Comparison of ENCODE assay signal across 8 cellular contexts in the genomic region with DNA sequence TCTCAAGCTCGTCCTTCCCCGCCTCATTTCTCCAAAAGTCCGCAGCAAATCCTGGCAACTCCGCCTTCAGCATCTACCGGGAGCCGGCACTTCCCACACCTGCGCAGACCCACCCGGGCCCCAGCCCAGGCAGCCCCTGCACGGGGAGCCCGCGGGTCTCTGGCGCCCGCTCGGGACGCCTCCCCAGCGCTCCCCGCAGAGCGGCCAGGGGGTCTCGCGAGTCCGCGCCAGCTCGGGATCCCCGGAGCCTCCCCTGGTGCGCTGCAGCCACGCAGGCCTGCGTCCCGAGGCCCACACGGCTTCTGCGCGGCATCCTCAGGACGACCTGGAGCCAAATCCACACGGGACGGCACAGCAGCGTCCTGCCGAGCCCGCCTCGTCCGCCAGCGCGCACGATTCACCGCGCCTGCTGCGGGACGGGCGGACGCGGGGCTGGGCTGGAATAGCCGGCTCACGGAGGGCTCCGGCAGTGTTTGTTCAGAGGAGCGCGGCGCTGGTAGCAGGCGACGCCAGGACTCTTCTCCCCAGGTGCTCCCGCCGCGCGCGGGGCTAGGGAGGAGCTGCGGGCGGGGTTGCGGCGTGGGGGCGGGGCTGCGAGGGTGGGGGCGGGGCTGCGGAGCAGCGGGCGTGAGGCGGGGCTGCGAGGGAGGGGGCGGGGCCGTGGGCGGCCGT. TPM values are rescaled to one million over a fixed set of nuclear protein-coding genes. Genes with fewer than 3 reads are reported as not detected.
A peak's percentile ranks its signal among the peaks of the same experiment; 100 is the strongest.
DNase-seq lines count a peak whose midpoint lies in the region; ATAC-seq and TF ChIP-seq lines count a peak whose summit lies in the region.

No MANE protein-coding gene starts in this region.

- H3K9me3 ChIP-seq in SK-N-SH (no peaks in the 10 kb centered on the region), neutrophil (no peaks in the 10 kb centered on the region)

- H3K4me1 ChIP-seq in SK-N-SH (ENCODE audit: control insufficient read depth in 1 of 2, insufficient read depth in 2 of 2, low read depth in 1 of 2, low read length in 1 of 2) = peaks cover 4 to 29% of the 10 kb centered on the region in 2 experiments; a peak in 3 of 4 replicates
- H3K4me1 ChIP-seq in neutrophil (ENCODE audit: control insufficient read depth in 1 of 2, insufficient read depth in 1 of 2, low read depth in 1 of 2, low read length in 1 of 2) = peaks cover 25 to 31% of the 10 kb centered on the region in 2 experiments

- CTCF ChIA-PET in SK-N-SH (lab: Yijun Ruan, JAX) = interaction anchor here (0.6 to 1.5 kb wide), 7 partner anchors 9 to 152 kb away, joined by 3 to 5 read pairs (median 3); no protein-coding TSS in a partner anchor

- H2AFZ ChIP-seq in SK-N-SH (ENCODE audit: low read depth) = peak overlapping the region; percentile 93; the same call in 1 of the 2 replicates

- no peaks in the 10 kb centered on the region for H3K27me3 ChIP-seq in SK-N-SH (ENCODE audit: insufficient read depth)
- peaks cover 52% of the 10 kb centered on the region for H3K27me3 ChIP-seq in neutrophil

- in situ Hi-C loops in GM13977 (cut with MboI; ENCODE audit: low pct_unique_long_range_greater_than_20kb, low sequenced_read_pairs, unreplicated experiment) = no loop called here

- H3K36me3 ChIP-seq in SK-N-SH (replicated peaks in 1 of 2; ENCODE audit: control insufficient read depth in 1 of 2, insufficient read depth in 2 of 2, low read length in 1 of 2) = no peaks in the 10 kb centered on the region
- H3K36me3 ChIP-seq in neutrophil = no peaks in the 10 kb centered on the region

- WGBS in SK-N-SH (ENCODE audit: low lambda C conversion rate) = 5% methylated on average over 23 of the region's 78 CpGs

- peaks cover 42% of the 10 kb centered on the region for H3K79me2 ChIP-seq in SK-N-SH (ENCODE audit: insufficient read depth)

- H3K9ac ChIP-seq in SK-N-SH = peak overlapping the region; percentile 62

- H3K4me3 ChIP-seq in SK-N-SH (ENCODE audit: low read depth in 2 of 2, low read length in 1 of 2) (peak overlapping the region; percentile 74 to 77), fibroblast of mammary gland (ENCODE audit: control insufficient read depth, low read depth, low read length) (peak overlapping the region; percentile 49), neutrophil (ENCODE audit: low read depth in 1 of 2, low read length in 1 of 2) (peak overlapping the region; percentile 62 to 93)

- TF ChIP-seq RAD21 in Ishikawa (IDR thresholded peaks at IDR 0.05; ENCODE audit: low read depth) (no peak), SK-N-SH (IDR thresholded peaks at IDR 0.05; ENCODE audit: low read length) (no peak)

- no peaks in the 10 kb centered on the region for H3F3A ChIP-seq in SK-N-SH (replicated peaks; ENCODE audit: insufficient read depth)

- peak overlapping the region; percentile 97 for H3K4me2 ChIP-seq in SK-N-SH

- DNase-seq in COLO668 (lab: John Stamatoyannopoulos, UW; ENCODE audit: unreplicated experiment) = peak; percentile 71
- DNase-seq in SK-N-SH = no peak
- no peak for DNase-seq in fibroblast of mammary gland (ENCODE audit: low read depth)
- no peak for DNase-seq in GM13977 (ENCODE audit: low spot score)
- DNase-seq in DMS114 treated with DMSO at 0.1 percent for 48 hours (lab: John Stamatoyannopoulos, UW; ENCODE audit: unreplicated experiment) = no peak

- peaks cover 37% of the 10 kb centered on the region for H4K20me1 ChIP-seq in SK-N-SH (ENCODE audit: insufficient read depth)

- TF ChIP-seq CTCF in SK-N-SH (IDR thresholded peaks at IDR 0.05) (no peak), fibroblast of mammary gland (conservative IDR thresholded peaks at IDR 0.05; ENCODE audit: control insufficient read depth, insufficient read depth, low read depth, low read length) (no peak), neutrophil (IDR thresholded peaks at IDR 0.05) (no peak), GM13977 (IDR thresholded peaks at IDR 0.05; ENCODE audit: extremely low read depth, insufficient read depth, missing control alignments) (no peak)

- H3K27ac ChIP-seq in SK-N-SH (ENCODE audit: low read depth in 2 of 2, low read length in 1 of 2) = no peak overlapping the region; a peak in 1 of 4 replicates
- peak overlapping the region; percentile 67 for H3K27ac ChIP-seq in neutrophil

- H3K9me2 ChIP-seq in SK-N-SH = no peaks in the 10 kb centered on the region

- POLR2A ChIA-PET in SK-N-SH (lab: Yijun Ruan, JAX) = interaction anchor here (0.7 to 1.8 kb wide), 8 partner anchors 9 to 69 kb away, joined by 3 to 14 read pairs (median 3); no protein-coding TSS in a partner anchor

- peak; percentile 29 for ATAC-seq in GM19467 (IDR thresholded peaks at IDR 0.05; ENCODE audit: unreplicated experiment)

- TF ChIP-seq EP300 in Ishikawa (IDR thresholded peaks at IDR 0.05; ENCODE audit: borderline replicate concordance) (no peak), SK-N-SH (IDR thresholded peaks at IDR 0.05; ENCODE audit: borderline replicate concordance in 1 of 2, low read depth in 1 of 2, low read length in 1 of 2) (no peak)

TF ChIP-seq in Ishikawa, 13 proteins besides CTCF, POLR2A, EP300 and RAD21:
- TF ChIP-seq, protein P1, sequence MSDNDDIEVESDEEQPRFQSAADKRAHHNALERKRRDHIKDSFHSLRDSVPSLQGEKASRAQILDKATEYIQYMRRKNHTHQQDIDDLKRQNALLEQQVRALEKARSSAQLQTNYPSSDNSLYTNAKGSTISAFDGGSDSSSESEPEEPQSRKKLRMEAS (IDR thresholded peaks at IDR 0.05) = peak; percentile 62
- TF ChIP-seq USF1 (IDR thresholded peaks at IDR 0.05) (no peak), TEAD4 (IDR thresholded peaks at IDR 0.05) (no peak)

TF ChIP-seq in SK-N-SH, 30 proteins besides CTCF, POLR2A, EP300 and RAD21:
- TF ChIP-seq, protein P2, sequence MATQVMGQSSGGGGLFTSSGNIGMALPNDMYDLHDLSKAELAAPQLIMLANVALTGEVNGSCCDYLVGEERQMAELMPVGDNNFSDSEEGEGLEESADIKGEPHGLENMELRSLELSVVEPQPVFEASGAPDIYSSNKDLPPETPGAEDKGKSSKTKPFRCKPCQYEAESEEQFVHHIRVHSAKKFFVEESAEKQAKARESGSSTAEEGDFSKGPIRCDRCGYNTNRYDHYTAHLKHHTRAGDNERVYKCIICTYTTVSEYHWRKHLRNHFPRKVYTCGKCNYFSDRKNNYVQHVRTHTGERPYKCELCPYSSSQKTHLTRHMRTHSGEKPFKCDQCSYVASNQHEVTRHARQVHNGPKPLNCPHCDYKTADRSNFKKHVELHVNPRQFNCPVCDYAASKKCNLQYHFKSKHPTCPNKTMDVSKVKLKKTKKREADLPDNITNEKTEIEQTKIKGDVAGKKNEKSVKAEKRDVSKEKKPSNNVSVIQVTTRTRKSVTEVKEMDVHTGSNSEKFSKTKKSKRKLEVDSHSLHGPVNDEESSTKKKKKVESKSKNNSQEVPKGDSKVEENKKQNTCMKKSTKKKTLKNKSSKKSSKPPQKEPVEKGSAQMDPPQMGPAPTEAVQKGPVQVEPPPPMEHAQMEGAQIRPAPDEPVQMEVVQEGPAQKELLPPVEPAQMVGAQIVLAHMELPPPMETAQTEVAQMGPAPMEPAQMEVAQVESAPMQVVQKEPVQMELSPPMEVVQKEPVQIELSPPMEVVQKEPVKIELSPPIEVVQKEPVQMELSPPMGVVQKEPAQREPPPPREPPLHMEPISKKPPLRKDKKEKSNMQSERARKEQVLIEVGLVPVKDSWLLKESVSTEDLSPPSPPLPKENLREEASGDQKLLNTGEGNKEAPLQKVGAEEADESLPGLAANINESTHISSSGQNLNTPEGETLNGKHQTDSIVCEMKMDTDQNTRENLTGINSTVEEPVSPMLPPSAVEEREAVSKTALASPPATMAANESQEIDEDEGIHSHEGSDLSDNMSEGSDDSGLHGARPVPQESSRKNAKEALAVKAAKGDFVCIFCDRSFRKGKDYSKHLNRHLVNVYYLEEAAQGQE (IDR thresholded peaks at IDR 0.05; ENCODE audit: low read depth, low read length) = no peak
- TF ChIP-seq YY1 (IDR thresholded peaks at IDR 0.05; ENCODE audit: low read depth) (no peak), GATA2 (CRISPR knock-in tag; IDR thresholded peaks at IDR 0.05) (no peak), GABPA (IDR thresholded peaks at IDR 0.05; ENCODE audit: low read depth) (no peak), RXRA (IDR thresholded peaks at IDR 0.05; ENCODE audit: borderline replicate concordance, low read depth) (no peak)
- TF ChIP-seq, protein P3, sequence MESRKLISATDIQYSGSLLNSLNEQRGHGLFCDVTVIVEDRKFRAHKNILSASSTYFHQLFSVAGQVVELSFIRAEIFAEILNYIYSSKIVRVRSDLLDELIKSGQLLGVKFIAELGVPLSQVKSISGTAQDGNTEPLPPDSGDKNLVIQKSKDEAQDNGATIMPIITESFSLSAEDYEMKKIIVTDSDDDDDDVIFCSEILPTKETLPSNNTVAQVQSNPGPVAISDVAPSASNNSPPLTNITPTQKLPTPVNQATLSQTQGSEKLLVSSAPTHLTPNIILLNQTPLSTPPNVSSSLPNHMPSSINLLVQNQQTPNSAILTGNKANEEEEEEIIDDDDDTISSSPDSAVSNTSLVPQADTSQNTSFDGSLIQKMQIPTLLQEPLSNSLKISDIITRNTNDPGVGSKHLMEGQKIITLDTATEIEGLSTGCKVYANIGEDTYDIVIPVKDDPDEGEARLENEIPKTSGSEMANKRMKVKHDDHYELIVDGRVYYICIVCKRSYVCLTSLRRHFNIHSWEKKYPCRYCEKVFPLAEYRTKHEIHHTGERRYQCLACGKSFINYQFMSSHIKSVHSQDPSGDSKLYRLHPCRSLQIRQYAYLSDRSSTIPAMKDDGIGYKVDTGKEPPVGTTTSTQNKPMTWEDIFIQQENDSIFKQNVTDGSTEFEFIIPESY (IDR thresholded peaks at IDR 0.05; ENCODE audit: borderline replicate concordance, low read depth) = no peak
- TF ChIP-seq, protein P1 (IDR thresholded peaks at IDR 0.05; ENCODE audit: low read depth) = peak; percentile 56
TF ChIP-seq in SK-N-SH: peak in this region for 1.

RNA-seq across cellular contexts. Expression of gene PHRF1, which starts 0.8 kb away (rescaled TPM):
- 18.8 and 22.7 TPM in 2 replicates for polyA plus RNA-seq in SK-N-SH (2012; rRNA removed)
- polyA plus RNA-seq in SK-N-SH (2012; cell fraction: cytosol; rRNA removed) = 9.2 and 13.1 TPM in 2 replicates
- polyA plus RNA-seq in SK-N-SH (2012; cell fraction: nucleus; rRNA removed) = 42.5 and 52.9 TPM in 2 replicates

RNA-seq across cellular contexts. Expression of gene RASSF7, which starts 14.7 kb away (rescaled TPM):
- polyA plus RNA-seq in SK-N-SH (2012; rRNA removed) = 19.8 and 24.0 TPM in 2 replicates
- 8.2 and 11.7 TPM in 2 replicates for polyA plus RNA-seq in SK-N-SH (2012; cell fraction: cytosol; rRNA removed)
- polyA plus RNA-seq in SK-N-SH (2012; cell fraction: nucleus; rRNA removed) = 105 and 144 TPM in 2 replicates

RNA-seq across cellular contexts. Expression of gene LMNTD2, which starts 14.9 kb away (rescaled TPM):
- 2.4 and 2.6 TPM in 2 replicates for polyA plus RNA-seq in SK-N-SH (2012; rRNA removed)
- 0.60 and 1.3 TPM in 2 replicates for polyA plus RNA-seq in SK-N-SH (2012; cell fraction: cytosol; rRNA removed)
- 30.2 and 47.4 TPM in 2 replicates for polyA plus RNA-seq in SK-N-SH (2012; cell fraction: nucleus; rRNA removed)

RNA-seq across cellular contexts. Expression of gene LRRC56, which starts 38.1 kb away (rescaled TPM):
- polyA plus RNA-seq in SK-N-SH (2012; rRNA removed) = 1.2 and 1.4 TPM in 2 replicates
- polyA plus RNA-seq in SK-N-SH (2012; cell fraction: cytosol; rRNA removed) = 0.30 and 0.52 TPM in 2 replicates
- polyA plus RNA-seq in SK-N-SH (2012; cell fraction: nucleus; rRNA removed) = 5.4 and 6.2 TPM in 2 replicates

RNA-seq across cellular contexts. Expression of gene HRAS, which starts 40.1 kb away (rescaled TPM):
- polyA plus RNA-seq in SK-N-SH (2012; rRNA removed) = 138 and 217 TPM in 2 replicates
- polyA plus RNA-seq in SK-N-SH (2012; cell fraction: cytosol; rRNA removed) = 95.3 and 125 TPM in 2 replicates
- polyA plus RNA-seq in SK-N-SH (2012; cell fraction: nucleus; rRNA removed) = 189 and 285 TPM in 2 replicates
